In the genomic region with DNA sequence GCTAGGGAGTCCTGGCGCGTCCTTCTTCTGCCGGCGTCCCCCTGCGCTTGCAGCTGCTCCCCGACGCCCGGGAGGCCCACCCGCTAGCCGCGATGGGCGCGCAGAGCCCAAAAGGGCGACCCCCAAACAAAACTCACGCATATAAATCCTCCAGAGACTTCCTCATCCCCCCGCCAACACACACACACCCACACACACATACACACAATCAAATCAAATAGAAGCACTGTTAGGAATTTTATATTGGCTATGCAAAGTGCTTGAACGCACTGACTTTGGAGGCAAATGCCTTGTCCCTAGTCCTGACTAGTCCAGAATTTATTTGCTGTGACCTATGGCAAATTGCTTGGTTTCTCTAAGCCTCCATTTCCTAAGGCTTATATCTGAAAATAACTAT, we compare ENCODE assay signal across 1 cellular context.
TF ChIP-seq lines count a peak whose summit lies in the region.

No MANE protein-coding gene starts in this region.

TF ChIP-seq in GM23338, 12 proteins besides CTCF, POLR2A, EP300 and RAD21 (continued from another document):
- TF ChIP-seq CREB1 (CRISPR knock-in tag; IDR thresholded peaks at IDR 0.05; ENCODE audit: low read depth) (no peak), JUNB (IDR thresholded peaks at IDR 0.05; ENCODE audit: unreplicated experiment) (no peak), EZH2 (IDR thresholded peaks at IDR 0.05; ENCODE audit: low read depth, unreplicated experiment) (no peak), ZNF331 (CRISPR knock-in tag; IDR thresholded peaks at IDR 0.05; ENCODE audit: low read depth) (no peak)
- TF ChIP-seq, protein P1, sequence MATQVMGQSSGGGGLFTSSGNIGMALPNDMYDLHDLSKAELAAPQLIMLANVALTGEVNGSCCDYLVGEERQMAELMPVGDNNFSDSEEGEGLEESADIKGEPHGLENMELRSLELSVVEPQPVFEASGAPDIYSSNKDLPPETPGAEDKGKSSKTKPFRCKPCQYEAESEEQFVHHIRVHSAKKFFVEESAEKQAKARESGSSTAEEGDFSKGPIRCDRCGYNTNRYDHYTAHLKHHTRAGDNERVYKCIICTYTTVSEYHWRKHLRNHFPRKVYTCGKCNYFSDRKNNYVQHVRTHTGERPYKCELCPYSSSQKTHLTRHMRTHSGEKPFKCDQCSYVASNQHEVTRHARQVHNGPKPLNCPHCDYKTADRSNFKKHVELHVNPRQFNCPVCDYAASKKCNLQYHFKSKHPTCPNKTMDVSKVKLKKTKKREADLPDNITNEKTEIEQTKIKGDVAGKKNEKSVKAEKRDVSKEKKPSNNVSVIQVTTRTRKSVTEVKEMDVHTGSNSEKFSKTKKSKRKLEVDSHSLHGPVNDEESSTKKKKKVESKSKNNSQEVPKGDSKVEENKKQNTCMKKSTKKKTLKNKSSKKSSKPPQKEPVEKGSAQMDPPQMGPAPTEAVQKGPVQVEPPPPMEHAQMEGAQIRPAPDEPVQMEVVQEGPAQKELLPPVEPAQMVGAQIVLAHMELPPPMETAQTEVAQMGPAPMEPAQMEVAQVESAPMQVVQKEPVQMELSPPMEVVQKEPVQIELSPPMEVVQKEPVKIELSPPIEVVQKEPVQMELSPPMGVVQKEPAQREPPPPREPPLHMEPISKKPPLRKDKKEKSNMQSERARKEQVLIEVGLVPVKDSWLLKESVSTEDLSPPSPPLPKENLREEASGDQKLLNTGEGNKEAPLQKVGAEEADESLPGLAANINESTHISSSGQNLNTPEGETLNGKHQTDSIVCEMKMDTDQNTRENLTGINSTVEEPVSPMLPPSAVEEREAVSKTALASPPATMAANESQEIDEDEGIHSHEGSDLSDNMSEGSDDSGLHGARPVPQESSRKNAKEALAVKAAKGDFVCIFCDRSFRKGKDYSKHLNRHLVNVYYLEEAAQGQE (IDR thresholded peaks at IDR 0.05; ENCODE audit: unreplicated experiment) = no peak
TF ChIP-seq in GM23338: peak in this region for 0.
